8 cellular contexts compared by ENCODE assay signal in genomic region chr10:104353325-104354048, GRCh38. TPM values are rescaled to one million over a fixed set of nuclear protein-coding genes. Genes with fewer than 3 reads are reported as not detected.
A peak's percentile ranks its signal among the peaks of the same experiment; 100 is the strongest.
DNase-seq lines count a peak whose midpoint lies in the region; ATAC-seq and TF ChIP-seq lines count a peak whose summit lies in the region.

CFAP58 (plus strand) TSS chr10:104353833; CDS start chr10:104353898, 65 bp downstream.

- intact Hi-C loops in heart right ventricle (cut with DNase I) = no loop called here
- intact Hi-C loops in upper lobe of right lung (cut with DNase I) = no loop called here

- DNase-seq in GM12864 (ENCODE audit: low read depth) (no peak), NB4 (ENCODE audit: low read depth) (peak; percentile 88), heart right ventricle (peak; percentile 92 to 94), progenitor cell of endocrine pancreas (ENCODE audit: low spot score, unreplicated experiment) (peak; percentile 77), upper lobe of right lung (peak; percentile 96)
- DNase-seq in activated naive CD4-positive, alpha-beta T cell treated with anti-CD3 and anti-CD28 coated beads, Interleukin-2, amount 50 U/mL, for 72 hours (ENCODE audit: low spot score in 2 of 2) = peak; percentile 85 to 87

- peak within 1 kb of the TSS in 4 of 10 donors; percentile 15 to 90 (median 32) for H3K27ac ChIP-seq in heart right ventricle
- no peak within 1 kb of the TSS for H3K27ac ChIP-seq in upper lobe of right lung

- ATAC-seq in HG02588 (IDR thresholded peaks at IDR 0.05; ENCODE audit: unreplicated experiment) (peak; percentile 51), SK-N-SH treated with all-trans-retinoic acid at 6 μM for 48 hours (peak; percentile 97), heart right ventricle (peak; percentile 85 to 93 (median 92)), upper lobe of right lung (peak; percentile 94)
- peak; percentile 79 to 85 for ATAC-seq in activated naive CD4-positive, alpha-beta T cell treated with anti-CD3 and anti-CD28 coated beads, Interleukin-2, amount 50 U/mL, for 72 hours

- peak within 1 kb of the TSS; percentile 13 to 42 for H3K27ac Mint-ChIP-seq in activated naive CD4-positive, alpha-beta T cell treated with anti-CD3 and anti-CD28 coated beads, Interleukin-2, amount 50 U/mL, for 72 hours
- H3K27ac Mint-ChIP-seq in progenitor cell of endocrine pancreas = no peak within 1 kb of the TSS

- no peaks in the 10 kb centered on the region for H3K36me3 ChIP-seq in heart right ventricle
- no peaks in the 10 kb centered on the region for H3K36me3 ChIP-seq in upper lobe of right lung

- H3K4me1 ChIP-seq in heart right ventricle (peaks cover 0 to 57% (median 20%) of the 10 kb centered on the region in 9 donors), upper lobe of right lung (peaks cover 23% of the 10 kb centered on the region)

- no peaks in the 10 kb centered on the region for H3K36me3 Mint-ChIP-seq in activated naive CD4-positive, alpha-beta T cell treated with anti-CD3 and anti-CD28 coated beads, Interleukin-2, amount 50 U/mL, for 72 hours
- H3K36me3 Mint-ChIP-seq in progenitor cell of endocrine pancreas (ENCODE audit: insufficient read depth) = no peaks in the 10 kb centered on the region

- no peaks in the 10 kb centered on the region for H3K9me3 ChIP-seq in heart right ventricle
- no peaks in the 10 kb centered on the region for H3K9me3 ChIP-seq in upper lobe of right lung

- H3K9me3 Mint-ChIP-seq in activated naive CD4-positive, alpha-beta T cell treated with anti-CD3 and anti-CD28 coated beads, Interleukin-2, amount 50 U/mL, for 72 hours = no peaks in the 10 kb centered on the region
- no peaks in the 10 kb centered on the region for H3K9me3 Mint-ChIP-seq in progenitor cell of endocrine pancreas (ENCODE audit: low read depth)

- peaks cover 20% of the 10 kb centered on the region for H3K27me3 Mint-ChIP-seq in progenitor cell of endocrine pancreas

- H3K4me1 Mint-ChIP-seq in progenitor cell of endocrine pancreas (ENCODE audit: low read depth) = no peaks in the 10 kb centered on the region

- no peak within 1 kb of the TSS for H3K4me3 Mint-ChIP-seq in progenitor cell of endocrine pancreas (ENCODE audit: low read depth)

- no peaks in the 10 kb centered on the region for H3K27me3 ChIP-seq in heart right ventricle
- no peaks in the 10 kb centered on the region for H3K27me3 ChIP-seq in upper lobe of right lung

- peak; percentile 75 for TF ChIP-seq CTCF in GM12864 (IDR thresholded peaks at IDR 0.05; ENCODE audit: low read depth, low read length, missing control alignments)
- peak; percentile 60 for TF ChIP-seq CTCF in NB4 (IDR thresholded peaks at IDR 0.05; ENCODE audit: low read depth, low read length)
- TF ChIP-seq CTCF in heart right ventricle (IDR thresholded peaks at IDR 0.05) = peak; percentile 50 to 87 (median 73)
- peak; percentile 76 for TF ChIP-seq CTCF in progenitor cell of endocrine pancreas (IDR thresholded peaks at IDR 0.05; ENCODE audit: unreplicated experiment)
- peak; percentile 64 for TF ChIP-seq CTCF in upper lobe of right lung (IDR thresholded peaks at IDR 0.05)

- no peak for TF ChIP-seq POLR2A in NB4 (IDR thresholded peaks at IDR 0.05; ENCODE audit: extremely low read depth, insufficient read length)

- peak within 1 kb of the TSS; percentile 31 for H3K4me3 ChIP-seq in GM12864 (ENCODE audit: low read depth, low read length)
- H3K4me3 ChIP-seq in NB4 (ENCODE audit: low read depth, low read length) = peak within 1 kb of the TSS; percentile 40
- peak within 1 kb of the TSS; percentile 12 to 51 (median 44) for H3K4me3 ChIP-seq in heart right ventricle
- peak within 1 kb of the TSS; percentile 43 for H3K4me3 ChIP-seq in upper lobe of right lung

- 2 to 3% methylated on average over 43 of the region's 43 CpGs for WGBS in heart right ventricle, 2 donors

TF ChIP-seq in SK-N-SH treated with all-trans-retinoic acid at 6 μM for 48 hours, 23 proteins besides CTCF, POLR2A, EP300 and RAD21:
- TF ChIP-seq RARB (CRISPR knock-in tag; IDR thresholded peaks at IDR 0.05) (no peak), TSHZ2 (CRISPR knock-in tag; IDR thresholded peaks at IDR 0.05) (peak; percentile 28; the same call in 1 of the 2 replicates)
TF ChIP-seq in SK-N-SH treated with all-trans-retinoic acid at 6 μM for 48 hours: peak in this region for 1.

RNA-seq across cellular contexts. Expression of gene CFAP58, which starts in this region (rescaled TPM):
- total RNA-seq in activated naive CD4-positive, alpha-beta T cell treated with anti-CD3 and anti-CD28 coated beads, Interleukin-2, amount 50 U/mL, for 72 hours = 1 to 10 TPM; 1.3 to 1.5 TPM
- total RNA-seq in heart right ventricle (1 to 10 TPM; 1.3 to 5.8 (median 3.0) TPM), progenitor cell of endocrine pancreas (0.24 and 0.29 TPM in 2 replicates), upper lobe of right lung (0.14 TPM)
- 1 to 10 TPM in 1 of 2 donors, under 1 TPM in 1; 0.58 to 3.6 TPM for polyA plus RNA-seq in heart right ventricle

Comparison
In these comparisons a context has a peak if more than half of its experiments do, and no peak if none do; other contexts are left out.
1. Peak in DNase-seq in progenitor cell of endocrine pancreas; RNA of the gene not detected or under 1 TPM.
2. Peak in DNase-seq, ATAC-seq and H3K4me3 ChIP-seq in upper lobe of right lung; RNA of the gene not detected or under 1 TPM.